ENCODE assay signal across 28 cellular contexts in the genomic region with DNA sequence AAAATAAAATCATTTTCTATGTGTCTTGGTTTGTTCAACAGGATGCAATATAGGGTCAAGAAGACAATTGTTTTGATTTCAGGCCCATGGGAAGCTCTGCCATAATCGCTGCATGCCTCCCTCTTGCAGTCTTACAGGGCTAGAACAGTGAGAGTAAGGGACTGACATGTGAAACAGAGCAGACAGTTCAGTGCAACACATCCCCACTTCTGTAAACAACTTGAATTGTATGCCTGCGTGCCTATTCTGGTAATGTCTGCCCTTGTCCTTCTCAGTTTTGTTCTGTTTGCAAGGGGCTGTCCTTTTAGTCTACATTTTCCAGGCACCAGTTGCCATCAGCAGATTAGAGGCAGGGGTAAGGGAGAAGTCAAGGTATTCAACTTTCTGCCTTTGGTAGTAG. TPM values are rescaled to one million over a fixed set of nuclear protein-coding genes. Genes with fewer than 3 reads are reported as not detected.
"Had no signal": no experiment of that assay in that cellular context is flagged by ENCODE, and none has a peak within 500 bp of the region (broad histone marks: within the 10 kb centered on the region; RNA-seq: fewer than 3 reads in every experiment).

No MANE protein-coding gene starts in this region.

- H3K4me1 Mint-ChIP-seq: activated CD4-positive, alpha-beta T cell treated with anti-CD3 and anti-CD28 coated beads for 36 hours; activated CD8-positive, alpha-beta memory T cell treated with anti-CD3 and anti-CD28 coated beads, Interleukin-2, amount 10 ng/mL, durations not matched to agents 7 days and 5 days; activated naive CD4-positive, alpha-beta T cell treated with anti-CD3 and anti-CD28 coated beads, Interleukin-2, amount 50 U/mL, for 24 hours; activated naive CD8-positive, alpha-beta T cell treated with anti-CD3 and anti-CD28 coated beads, Interleukin-2, amount 50 U/mL, for 24 hours; mesothelial cell of epicardium; naive B cell had no signal

- H3K27me3 ChIP-seq: breast epithelium, pancreas, tibial nerve had no signal

- FAIRE-seq: colon, frontal cortex, islet of Langerhans, pancreas, small intestine had no signal

- H3K4me3 ChIP-seq: breast epithelium, esophagus squamous epithelium, left ventricle myocardium inferior, pancreas, prostate gland, tibial nerve had no signal

- H3K4me1 ChIP-seq: breast epithelium, esophagus squamous epithelium, left ventricle myocardium inferior, pancreas, prostate gland, tibial nerve had no signal

- DNase-seq: activated CD4-positive, alpha-beta T cell treated with anti-CD3 and anti-CD28 coated beads for 36 hours; activated CD4-positive, CD25-positive, alpha-beta regulatory T cell; activated CD8-positive, alpha-beta memory T cell treated with anti-CD3 and anti-CD28 coated beads, Interleukin-2, amount 10 ng/mL, durations not matched to agents 7 days and 5 days; activated CD8-positive, alpha-beta T cell treated with anti-CD3 and anti-CD28 coated beads, Interleukin-2, amount 10 ng/mL, durations not matched to agents 7 days and 5 days; activated naive CD8-positive, alpha-beta T cell treated with anti-CD3 and anti-CD28 coated beads, Interleukin-2, amount 50 U/mL, for 24 hours; activated T-cell treated with anti-CD3 and anti-CD28 coated beads, Interleukin-2, amount 50 U/mL, for 48 hours; amygdala; dermis blood vessel endothelial cell; effector CD4-positive, alpha-beta T cell; esophagus squamous epithelium; left ventricle myocardium inferior; naive B cell; nephron progenitor cell; pancreas; retina; small intestine; stimulated activated CD4-positive, alpha-beta T cell treated with anti-CD3 and anti-CD28 coated beads, Interleukin-1b, Interleukin-23, amount 100 ng/mL, for 48 hours; stimulated activated naive CD4-positive, alpha-beta T cell had no signal

- H3K9me3 Mint-ChIP-seq: activated T-helper 2 cell treated with anti-CD3 and anti-CD28 coated beads, Interferon-gamma antibody, Interleukin-2, Interleukin-4, amounts not matched to agents 10 μg/mL and 5 μg/mL and 100 μg/mL, durations not matched to agents 14 hours and 24 hours and 36 hours had no signal

- H3K36me3 ChIP-seq: breast epithelium, esophagus squamous epithelium, left ventricle myocardium inferior, pancreas, prostate gland, tibial nerve had no signal

- H3K27me3 Mint-ChIP-seq: activated CD8-positive, alpha-beta memory T cell treated with anti-CD3 and anti-CD28 coated beads, Interleukin-2, amount 10 ng/mL, durations not matched to agents 7 days and 5 days had no signal

- H3K4me3 Mint-ChIP-seq: activated CD4-positive, alpha-beta T cell treated with anti-CD3 and anti-CD28 coated beads for 36 hours; activated CD8-positive, alpha-beta memory T cell treated with anti-CD3 and anti-CD28 coated beads, Interleukin-2, amount 10 ng/mL, durations not matched to agents 7 days and 5 days; activated CD8-positive, alpha-beta T cell treated with anti-CD3 and anti-CD28 coated beads, Interleukin-2, amount 10 ng/mL, durations not matched to agents 7 days and 5 days; activated naive CD4-positive, alpha-beta T cell treated with anti-CD3 and anti-CD28 coated beads, Interleukin-2, amount 50 U/mL, for 24 hours; activated naive CD8-positive, alpha-beta T cell treated with anti-CD3 and anti-CD28 coated beads, Interleukin-2, amount 50 U/mL, for 24 hours; mesothelial cell of epicardium; naive B cell; nephron progenitor cell had no signal

- H3K36me3 Mint-ChIP-seq: activated CD8-positive, alpha-beta memory T cell treated with anti-CD3 and anti-CD28 coated beads, Interleukin-2, amount 10 ng/mL, durations not matched to agents 7 days and 5 days; mesothelial cell of epicardium; naive B cell had no signal

- H3K27ac ChIP-seq: breast epithelium, esophagus squamous epithelium, left ventricle myocardium inferior, pancreas, prostate gland, tibial nerve had no signal

- H3K9me3 ChIP-seq: esophagus squamous epithelium, pancreas, prostate gland had no signal

- H3K27ac Mint-ChIP-seq: activated CD4-positive, alpha-beta T cell treated with anti-CD3 and anti-CD28 coated beads for 36 hours; activated CD8-positive, alpha-beta memory T cell treated with anti-CD3 and anti-CD28 coated beads, Interleukin-2, amount 10 ng/mL, durations not matched to agents 7 days and 5 days; activated CD8-positive, alpha-beta T cell treated with anti-CD3 and anti-CD28 coated beads, Interleukin-2, amount 10 ng/mL, durations not matched to agents 7 days and 5 days; activated naive CD4-positive, alpha-beta T cell treated with anti-CD3 and anti-CD28 coated beads, Interleukin-2, amount 50 U/mL, for 24 hours; activated naive CD8-positive, alpha-beta T cell treated with anti-CD3 and anti-CD28 coated beads, Interleukin-2, amount 50 U/mL, for 24 hours; activated T-helper 2 cell treated with anti-CD3 and anti-CD28 coated beads, Interferon-gamma antibody, Interleukin-2, Interleukin-4, amounts not matched to agents 10 μg/mL and 5 μg/mL and 100 μg/mL, durations not matched to agents 14 hours and 24 hours and 36 hours; mesothelial cell of epicardium; naive B cell; nephron progenitor cell had no signal

RNA-seq across cellular contexts. Expression of a gene that starts 34.8 kb away (rescaled TPM):
- total RNA-seq: activated CD4-positive, alpha-beta T cell treated with anti-CD3 and anti-CD28 coated beads for 36 hours; activated CD8-positive, alpha-beta memory T cell treated with anti-CD3 and anti-CD28 coated beads, Interleukin-2, amount 10 ng/mL, durations not matched to agents 7 days and 5 days; activated CD8-positive, alpha-beta T cell treated with anti-CD3 and anti-CD28 coated beads, Interleukin-2, amount 10 ng/mL, durations not matched to agents 7 days and 5 days; activated T-helper 2 cell treated with anti-CD3 and anti-CD28 coated beads, Interferon-gamma antibody, Interleukin-2, Interleukin-4, amounts not matched to agents 10 μg/mL and 5 μg/mL and 100 μg/mL, durations not matched to agents 14 hours and 24 hours and 36 hours; left ventricle myocardium inferior; T-helper 2 cell treated with Interferon-gamma antibody and Interleukin-4, amounts not matched to agents 100 ng/mL and 5 ng/mL, for 36 hours had no signal
